In genomic region chr7:132942721-132943120, GRCh38 we compare ENCODE assay signal across 20 cellular contexts.
"Had no signal": no experiment of that assay in that cellular context is flagged by ENCODE, and none has a peak within 500 bp of the region (broad histone marks: within the 10 kb centered on the region; RNA-seq: fewer than 3 reads in every experiment).

No MANE protein-coding gene starts in this region.

- H3K4me3 Mint-ChIP-seq: naive thymus-derived CD4-positive, alpha-beta T cell; nephron progenitor cell had no signal

- H3K27ac Mint-ChIP-seq: nephron progenitor cell had no signal

- H3K4me1 Mint-ChIP-seq: nephron progenitor cell had no signal

- H3K27me3 ChIP-seq: dorsolateral prefrontal cortex, hepatocyte, right atrium auricular region, stomach, transverse colon had no signal

- H3K4me1 ChIP-seq: right atrium auricular region, stomach, transverse colon had no signal

- H3K9me3 ChIP-seq: right atrium auricular region, stomach, thoracic aorta, transverse colon had no signal

- H3K4me2 ChIP-seq: hepatocyte had no signal

- H3K4me3 ChIP-seq: dorsolateral prefrontal cortex, hepatocyte, right atrium auricular region, stomach, thoracic aorta, transverse colon had no signal

- ATAC-seq: left lobe of liver; naive thymus-derived CD4-positive, alpha-beta T cell had no signal

- H3K27me3 Mint-ChIP-seq: naive thymus-derived CD4-positive, alpha-beta T cell had no signal

- H3K36me3 ChIP-seq: right atrium auricular region, stomach, thoracic aorta, transverse colon had no signal

- H3K9me3 Mint-ChIP-seq: nephron progenitor cell had no signal

- H2AFZ ChIP-seq: hepatocyte had no signal

- H3K27ac ChIP-seq: dorsolateral prefrontal cortex, hepatocyte, right atrium auricular region, stomach, thoracic aorta, transverse colon had no signal

- DNase-seq: cortex of kidney; dorsolateral prefrontal cortex; effector CD8-positive, alpha-beta T cell; foreskin melanocyte; head of caudate nucleus; kidney glomerular epithelial cell; mammary epithelial cell; naive thymus-derived CD4-positive, alpha-beta T cell; nephron progenitor cell; posterior cingulate gyrus; small intestine; stimulated activated CD4-positive, alpha-beta T cell treated with anti-CD3 and anti-CD28 coated beads, Interleukin-12 subunit alpha, Interleukin-12 subunit beta, amount 100 ng/mL, for 4 hours; stimulated activated naive CD4-positive, alpha-beta T cell; stomach; substantia nigra; transverse colon had no signal
